17 cellular contexts compared by ENCODE assay signal in the genomic region with DNA sequence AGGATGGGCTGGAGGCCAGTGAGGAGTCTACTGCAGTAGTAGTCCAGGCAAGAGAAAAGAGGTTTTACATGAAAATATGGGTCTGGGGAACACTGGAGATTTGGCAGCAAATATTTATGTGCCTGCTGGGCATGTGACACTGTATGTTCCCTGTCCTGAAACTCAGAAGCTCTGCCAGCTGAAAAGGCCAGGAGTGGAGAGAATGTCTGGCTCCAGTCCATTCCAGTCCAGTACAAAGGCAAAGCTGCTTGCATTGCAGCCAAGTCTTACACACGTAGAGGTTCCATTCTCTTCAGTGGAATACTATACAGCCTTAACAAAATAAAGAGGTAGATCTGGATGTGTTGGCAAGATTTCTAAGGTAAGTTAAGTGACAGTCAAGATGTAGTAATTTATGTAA.
"Had no signal": no experiment of that assay in that cellular context is flagged by ENCODE, and none has a peak within 500 bp of the region (broad histone marks: within the 10 kb centered on the region; RNA-seq: fewer than 3 reads in every experiment).

No MANE protein-coding gene starts in this region.

- H3K36me3 ChIP-seq: colonic mucosa, uterus had no signal

- ATAC-seq: mucosa of descending colon, natural killer cell had no signal

- H3K4me1 Mint-ChIP-seq: immature natural killer cell, natural killer cell had no signal

- H3K9me3 ChIP-seq: colonic mucosa, mucosa of descending colon, neutrophil, tibial artery, uterus had no signal

- H3K4me1 ChIP-seq: colonic mucosa, parathyroid adenoma, uterus had no signal

- H3K9me3 Mint-ChIP-seq: activated CD4-positive, alpha-beta T cell treated with anti-CD3 and anti-CD28 coated beads, Interleukin-2, amount 10 ng/mL, durations not matched to agents 7 days and 5 days; activated T-helper 1 cell treated with anti-CD3 and anti-CD28 coated beads, Interleukin-12 subunit alpha, Interleukin-12 subunit beta, Interleukin-2, Interleukin-4 antibody, amounts not matched to agents 30 ng/mL and 10 ng/mL and 1 ng/mL, durations not matched to agents 14 hours and 24 hours and 36 hours; immature natural killer cell; memory B cell; natural killer cell; T-helper 2 cell treated with Interferon-gamma antibody and Interleukin-4, amounts not matched to agents 5 μg/mL and 100 μg/mL, for 36 hours had no signal

- H3K4me3 Mint-ChIP-seq: activated CD4-positive, alpha-beta T cell treated with anti-CD3 and anti-CD28 coated beads, Interleukin-2, amount 10 ng/mL, durations not matched to agents 7 days and 5 days; activated T-helper 1 cell treated with anti-CD3 and anti-CD28 coated beads, Interleukin-12 subunit alpha, Interleukin-12 subunit beta, Interleukin-2, Interleukin-4 antibody, amounts not matched to agents 30 ng/mL and 10 ng/mL and 1 ng/mL, durations not matched to agents 14 hours and 24 hours and 36 hours; immature natural killer cell; memory B cell; natural killer cell; T-helper 2 cell treated with Interferon-gamma antibody and Interleukin-4, amounts not matched to agents 5 μg/mL and 100 μg/mL, for 36 hours had no signal

- H3K27me3 ChIP-seq: colonic mucosa, neutrophil, tibial artery, uterus had no signal

- DNase-seq: activated CD4-positive, alpha-beta T cell treated with anti-CD3 and anti-CD28 coated beads, Interleukin-2, amount 10 ng/mL, durations not matched to agents 7 days and 5 days; activated CD8-positive, alpha-beta memory T cell treated with anti-CD3 and anti-CD28 coated beads, Interleukin-2, amount 50 U/mL, for 48 hours; caudate nucleus; colonic mucosa; effector CD4-positive, alpha-beta T cell; foreskin melanocyte; immature natural killer cell; mucosa of descending colon; natural killer cell; SW 1271; tibial artery; uterus had no signal

- H3K27ac ChIP-seq: colonic mucosa, neutrophil, parathyroid adenoma, uterus had no signal

- H3K27ac Mint-ChIP-seq: activated T-helper 1 cell treated with anti-CD3 and anti-CD28 coated beads, Interleukin-12 subunit alpha, Interleukin-12 subunit beta, Interleukin-2, Interleukin-4 antibody, amounts not matched to agents 30 ng/mL and 10 ng/mL and 1 ng/mL, durations not matched to agents 14 hours and 24 hours and 36 hours; memory B cell; natural killer cell; T-helper 2 cell treated with Interferon-gamma antibody and Interleukin-4, amounts not matched to agents 5 μg/mL and 100 μg/mL, for 36 hours had no signal

- H3K4me3 ChIP-seq: colonic mucosa, mucosa of descending colon, tibial artery, uterus had no signal

- H3K27me3 Mint-ChIP-seq: activated CD4-positive, alpha-beta T cell treated with anti-CD3 and anti-CD28 coated beads, Interleukin-2, amount 10 ng/mL, durations not matched to agents 7 days and 5 days; memory B cell had no signal
